ENCODE assay signal across 8 cellular contexts in the genomic region with DNA sequence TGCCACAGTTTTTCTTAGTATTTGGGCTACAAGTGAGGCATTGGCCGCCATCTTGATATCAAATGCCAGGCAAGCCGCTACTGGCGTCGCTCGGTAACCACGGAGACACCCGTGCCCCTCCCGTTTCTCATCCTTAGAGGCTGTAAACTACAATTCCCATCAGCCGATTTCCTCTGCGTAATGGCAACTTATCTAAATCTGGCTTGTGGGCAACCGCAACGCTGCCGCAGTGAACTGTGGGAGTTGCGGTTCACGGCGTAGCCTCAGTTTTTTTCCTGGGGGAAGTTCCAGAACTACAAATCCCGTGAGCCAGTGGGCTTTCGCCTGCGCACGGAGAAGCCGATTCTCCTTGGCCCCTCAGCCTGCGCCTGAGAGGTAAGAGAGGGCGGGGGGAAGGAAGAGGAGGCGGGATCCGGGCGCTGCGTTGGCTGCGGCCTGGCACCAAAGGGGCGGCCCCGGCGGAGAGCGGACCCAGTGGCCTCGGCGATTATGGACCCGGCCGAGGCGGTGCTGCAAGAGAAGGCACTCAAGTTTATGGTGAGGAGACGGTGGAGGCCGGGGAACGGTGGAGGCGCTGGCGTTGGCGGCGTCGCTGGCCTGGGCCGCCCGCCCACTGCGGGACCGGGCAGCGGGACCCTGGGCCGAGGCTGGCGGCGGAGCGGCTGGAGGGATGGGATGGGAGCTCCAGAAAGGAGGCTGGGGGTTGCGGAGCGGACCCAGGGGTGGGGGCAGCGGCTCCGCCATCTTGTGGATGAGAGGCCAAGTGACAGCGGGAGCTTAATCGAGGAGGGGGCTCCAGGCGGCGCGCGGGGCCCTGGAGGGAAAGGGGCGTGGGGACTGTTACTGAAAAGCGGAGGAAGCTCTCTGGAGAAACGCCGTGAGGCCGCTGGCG. TPM values are rescaled to one million over a fixed set of nuclear protein-coding genes. Genes with fewer than 3 reads are reported as not detected.
DNase-seq lines count a peak whose midpoint lies in the region; ATAC-seq and TF ChIP-seq lines count a peak whose summit lies in the region.

A gene (plus strand): TSS at position 474 of the 892 bp plus-strand sequence. CDS start 16 bp downstream, at position 490.

- H3K4me3 Mint-ChIP-seq in activated naive CD8-positive, alpha-beta T cell, result peak within 1 kb of the TSS; percentile 98

- H3K9me3 Mint-ChIP-seq in activated naive CD8-positive, alpha-beta T cell (ENCODE audit: low read depth), result no peaks in the 10 kb centered on the region

- peaks cover 31% of the 10 kb centered on the region for H3K4me1 Mint-ChIP-seq in activated naive CD8-positive, alpha-beta T cell (ENCODE audit: low read depth)

- peaks cover 6% of the 10 kb centered on the region for H3K36me3 Mint-ChIP-seq in activated naive CD8-positive, alpha-beta T cell

- H3K27ac ChIP-seq in temporal lobe (ENCODE audit: low read depth, low read length), result peak within 1 kb of the TSS; percentile 80

- TF ChIP-seq CTCF in GM10266 (IDR thresholded peaks at IDR 0.05; ENCODE audit: control insufficient read depth, insufficient read depth, low read depth, missing control alignments), result no peak

- H3K27ac Mint-ChIP-seq in activated naive CD8-positive, alpha-beta T cell, result peak within 1 kb of the TSS; percentile 98

- H3K27me3 Mint-ChIP-seq in activated naive CD8-positive, alpha-beta T cell, result peaks cover 2% of the 10 kb centered on the region

- peak; percentile 88 for ATAC-seq in HG02623 (IDR thresholded peaks at IDR 0.05; ENCODE audit: unreplicated experiment)

- peak; percentile 94 for DNase-seq in GM10266 (ENCODE audit: extremely low spot score)
- DNase-seq in NCI-H1105 (lab: John Stamatoyannopoulos, UW), result peak; percentile 93
- DNase-seq in SKM-1 treated with dmso at 0.1 percent for 144 hours (lab: John Stamatoyannopoulos, UW; ENCODE audit: unreplicated experiment), result peak; percentile 99
- DNase-seq in glomerular endothelial cell (ENCODE audit: extremely low read depth, low read depth, low spot score), result peak; percentile 98
- DNase-seq in occipital lobe (lab: John Stamatoyannopoulos, UW), result peak; percentile 98

RNA-seq across cellular contexts. Expression of the gene that starts here (rescaled TPM):
- 13.8 and 18.8 TPM in 2 replicates for total RNA-seq in glomerular endothelial cell
- 29.9 TPM for total RNA-seq in occipital lobe
- total RNA-seq in temporal lobe, result 34.7 TPM

Comparison
In these comparisons a context has a peak if more than half of its experiments do, and no peak if none do; other contexts are left out.
1. Peak in every context shown above with its lines: DNase-seq, ATAC-seq and H3K27ac ChIP-seq.